In genomic region chr11:65857500-65858353, GRCh38 we compare ENCODE assay signal across 8 cellular contexts. TPM values are rescaled to one million over a fixed set of nuclear protein-coding genes. Genes with fewer than 3 reads are reported as not detected.
DNase-seq lines count a peak whose midpoint lies in the region; ATAC-seq and TF ChIP-seq lines count a peak whose summit lies in the region.

TSS of gene CFL1 (minus strand) at chr11:65858180. CDS start at chr11:65858099, 81 bp downstream.

- peaks cover 7% of the 10 kb centered on the region for H3K36me3 Mint-ChIP-seq in T-helper 17 cell (ENCODE audit: low read depth)

- TF ChIP-seq POLR2A in prostate gland (IDR thresholded peaks at IDR 0.05) = peak; percentile 97

- H3K4me3 Mint-ChIP-seq in T-helper 17 cell = peak within 1 kb of the TSS; percentile 99

- peak within 1 kb of the TSS; percentile 99 for H3K27ac Mint-ChIP-seq in T-helper 17 cell

- ATAC-seq in HG02798 (IDR thresholded peaks at IDR 0.05; ENCODE audit: poor library complexity, unreplicated experiment) = peak; percentile 57
- peak; percentile 75 for ATAC-seq in T-helper 17 cell
- ATAC-seq in left cardiac atrium = peak; percentile 76

- H3K27me3 Mint-ChIP-seq in T-helper 17 cell = no peaks in the 10 kb centered on the region

- H3K27me3 ChIP-seq in prostate gland (replicated peaks; ENCODE audit: insufficient read depth) = no peaks in the 10 kb centered on the region

- intact Hi-C loops in left cardiac atrium (cut with DNase I) (no loop called here), prostate gland (cut with DNase I) (loop anchor here (2.0 kb wide), 2 partner anchors 15 to 31 kb away; partner anchors contain the start of genes EFEMP2 and FIBP)

- DNase-seq in NCI-H1436 treated with DMSO at 0.1 percent for 48 hours (lab: John Stamatoyannopoulos, UW) (peak; percentile 85), T-helper 17 cell (peak; percentile 93 to 96 (median 96)), amniotic stem cell (lab: John Stamatoyannopoulos, UW) (peak; percentile 95), left cardiac atrium (peak; percentile 100), prostate gland (ENCODE audit: low spot score) (peak; percentile 99), ureter (ENCODE audit: low spot score) (peak; percentile 98)

- WGBS in prostate gland = under 1% methylated on average over 71 of the region's 121 CpGs

- H3K4me1 Mint-ChIP-seq in T-helper 17 cell = peaks cover 49% of the 10 kb centered on the region

- peaks cover 8 to 31% of the 10 kb centered on the region in 2 donors for H3K36me3 ChIP-seq in prostate gland

- peak within 1 kb of the TSS; percentile 99 for H3K4me3 ChIP-seq in prostate gland

- H3K9me3 ChIP-seq in T-helper 17 cell (ENCODE audit: control insufficient read depth, low read length, poor library complexity, severe bottlenecking) = no peaks in the 10 kb centered on the region
- H3K9me3 ChIP-seq in prostate gland = no peaks in the 10 kb centered on the region

- H3K4me1 ChIP-seq in prostate gland (replicated peaks) = peaks cover 12% of the 10 kb centered on the region

- TF ChIP-seq CTCF in GM12874 (IDR thresholded peaks at IDR 0.05; ENCODE audit: insufficient read depth, low read depth, low read length) = 0 out of 2 replicates have a peak, but pooled peaks have one; percentile 5
- TF ChIP-seq CTCF in prostate gland (IDR thresholded peaks at IDR 0.05) = no peak

- peak within 1 kb of the TSS; percentile 94 to 96 for H3K27ac ChIP-seq in prostate gland

RNA-seq across cellular contexts. Expression of gene CFL1, which starts in this region (rescaled TPM):
- total RNA-seq in T-helper 17 cell = 100 to 1,000 TPM; 642 to 738 TPM
- total RNA-seq in left cardiac atrium = 100 to 1,000 TPM; 439 to 554 TPM
- 100 to 1,000 TPM; 654 to 731 TPM for total RNA-seq in prostate gland
- total RNA-seq in ureter = 887 TPM

Comparison
In these comparisons a context has a peak if more than half of its experiments do, and no peak if none do; other contexts are left out.
1. Peak in every context shown above with its lines: DNase-seq, ATAC-seq, H3K4me3 ChIP-seq and H3K27ac ChIP-seq.